In genomic region chr3:195249057-195249770, GRCh38 we compare ENCODE assay signal across 25 cellular contexts. TPM values are rescaled to one million over a fixed set of nuclear protein-coding genes. Genes with fewer than 3 reads are reported as not detected.
DNase-seq lines count a peak whose midpoint lies in the region; ATAC-seq and TF ChIP-seq lines count a peak whose summit lies in the region.
"Had no signal": no experiment of that assay in that cellular context is flagged by ENCODE, and none has a peak within 500 bp of the region (broad histone marks: within the 10 kb centered on the region; RNA-seq: fewer than 3 reads in every experiment).

No MANE protein-coding gene starts in this region.

- intact Hi-C loops in left cardiac atrium (cut with DNase I): loop anchor here in 1 of 2 donors (10.0 kb wide), 1 partner anchor 114 kb away; no protein-coding TSS in a partner anchor

- H3K36me3 Mint-ChIP-seq in endodermal cell (ENCODE audit: low read depth): peaks cover 42% of the 10 kb centered on the region

- no peak for ATAC-seq in left cardiac atrium
- ATAC-seq in GM18909 (IDR thresholded peaks at IDR 0.05; ENCODE audit: poor library complexity, unreplicated experiment): no peak
- ATAC-seq: left ventricle myocardium superior; PC-3; Right ventricle myocardium inferior; stimulated activated naive CD8-positive, alpha-beta T cell treated with anti-CD3 and anti-CD28 coated beads, Interleukin-15, amount 100 ng/mL, for 72 hours had no signal

- H3K9me3 Mint-ChIP-seq in endodermal cell: no peaks in the 10 kb centered on the region
- H3K9me3 Mint-ChIP-seq: activated CD4-positive, alpha-beta T cell treated with anti-CD3 and anti-CD28 coated beads, Interleukin-2, amount 10 ng/mL, durations not matched to agents 24 days and 14 days; activated naive CD8-positive, alpha-beta T cell treated with anti-CD3 and anti-CD28 coated beads, Interleukin-2, amount 10 ng/mL, durations not matched to agents 7 days and 5 days; CD4-positive, alpha-beta memory T cell; immature natural killer cell; stimulated activated naive CD8-positive, alpha-beta T cell treated with anti-CD3 and anti-CD28 coated beads, Interleukin-15, amount 100 ng/mL, for 72 hours had no signal

- peaks cover 0 to 9% of the 10 kb centered on the region in 2 donors for H3K4me1 ChIP-seq in right atrium auricular region
- H3K4me1 ChIP-seq in endodermal cell (ENCODE audit: control insufficient read depth, insufficient read depth, low read length): peaks cover 4% of the 10 kb centered on the region
- peaks cover 30% of the 10 kb centered on the region for H3K4me1 ChIP-seq in muscle layer of colon (ENCODE audit: insufficient read depth, low read length)
- H3K4me1 ChIP-seq: thyroid gland had no signal

- 95 to 96% methylated on average over 12 to 21 of the region's 21 CpGs for WGBS in endodermal cell (ENCODE audit: insufficient coverage in 1 of 2, insufficient read length in 1 of 2), 2 experiments

- H3K27ac Mint-ChIP-seq in endodermal cell: no peak overlapping the region
- H3K27ac Mint-ChIP-seq: activated CD4-positive, alpha-beta T cell treated with anti-CD3 and anti-CD28 coated beads, Interleukin-2, amount 10 ng/mL, durations not matched to agents 24 days and 14 days; activated naive CD8-positive, alpha-beta T cell treated with anti-CD3 and anti-CD28 coated beads, Interleukin-2, amount 10 ng/mL, durations not matched to agents 7 days and 5 days had no signal

- peaks cover 16% of the 10 kb centered on the region for H3K4me1 Mint-ChIP-seq in endodermal cell

- H3K27ac ChIP-seq in right atrium auricular region: no peak overlapping the region
- no peak overlapping the region for H3K27ac ChIP-seq in endodermal cell (ENCODE audit: low read depth, low read length)
- peak overlapping the region; percentile 46 for H3K27ac ChIP-seq in muscle layer of colon (ENCODE audit: low read depth, low read length)
- H3K27ac ChIP-seq: thyroid gland had no signal

- no peaks in the 10 kb centered on the region for H3K9me3 ChIP-seq in right atrium auricular region
- H3K9me3 ChIP-seq in endodermal cell (ENCODE audit: control insufficient read depth, low read length): peaks cover 5% of the 10 kb centered on the region
- H3K9me3 ChIP-seq in muscle layer of colon (ENCODE audit: low read length): no peaks in the 10 kb centered on the region
- H3K9me3 ChIP-seq: HAP-1, thyroid gland had no signal

- H3K9ac ChIP-seq in endodermal cell (ENCODE audit: extremely low read depth, low read length, poor library complexity, severe bottlenecking) (no peak overlapping the region), muscle layer of colon (ENCODE audit: low read length) (no peak overlapping the region)

- H3K36me3 ChIP-seq in right atrium auricular region (no peaks in the 10 kb centered on the region), endodermal cell (ENCODE audit: control insufficient read depth, insufficient read depth, low read length) (peaks cover 8% of the 10 kb centered on the region), muscle layer of colon (ENCODE audit: insufficient read depth, low read length) (no peaks in the 10 kb centered on the region)
- H3K36me3 ChIP-seq: HAP-1, thyroid gland had no signal

- H3K27me3 Mint-ChIP-seq in endodermal cell (ENCODE audit: insufficient read depth): no peaks in the 10 kb centered on the region
- H3K27me3 Mint-ChIP-seq: activated CD4-positive, alpha-beta T cell treated with anti-CD3 and anti-CD28 coated beads, Interleukin-2, amount 10 ng/mL, durations not matched to agents 24 days and 14 days; activated naive CD8-positive, alpha-beta T cell treated with anti-CD3 and anti-CD28 coated beads, Interleukin-2, amount 10 ng/mL, durations not matched to agents 7 days and 5 days; CD4-positive, alpha-beta memory T cell; stimulated activated naive CD8-positive, alpha-beta T cell treated with anti-CD3 and anti-CD28 coated beads, Interleukin-15, amount 100 ng/mL, for 72 hours had no signal

- H3K4me3 Mint-ChIP-seq in endodermal cell: no peak overlapping the region
- H3K4me3 Mint-ChIP-seq: activated CD4-positive, alpha-beta T cell treated with anti-CD3 and anti-CD28 coated beads, Interleukin-2, amount 10 ng/mL, durations not matched to agents 24 days and 14 days; activated naive CD8-positive, alpha-beta T cell treated with anti-CD3 and anti-CD28 coated beads, Interleukin-2, amount 10 ng/mL, durations not matched to agents 7 days and 5 days; CD4-positive, alpha-beta memory T cell; stimulated activated naive CD8-positive, alpha-beta T cell treated with anti-CD3 and anti-CD28 coated beads, Interleukin-15, amount 100 ng/mL, for 72 hours had no signal

- no peak for TF ChIP-seq CTCF in right atrium auricular region (IDR thresholded peaks at IDR 0.05)
- no peak for TF ChIP-seq CTCF in endodermal cell (conservative IDR thresholded peaks at IDR 0.05)

- DNase-seq in right atrium auricular region (ENCODE audit: low spot score) (peak; percentile 44), left cardiac atrium (no peak), endodermal cell (peak; percentile 24), ureter (ENCODE audit: low spot score) (peak; percentile 34), NCI-H1417 treated with DMSO at 0.1 percent for 48 hours (lab: John Stamatoyannopoulos, UW) (no peak), cerebellum (ENCODE audit: low spot score) (no peak)
- DNase-seq: activated CD4-positive, alpha-beta T cell treated with anti-CD3 and anti-CD28 coated beads, Interleukin-2, amount 10 ng/mL, durations not matched to agents 24 days and 14 days; activated effector memory CD4-positive, alpha-beta T cell treated with Interleukin-2 at 50 U/mL for 16 hours; activated naive CD8-positive, alpha-beta T cell treated with anti-CD3 and anti-CD28 coated beads, Interleukin-2, amount 10 ng/mL, durations not matched to agents 7 days and 5 days; CD4-positive, alpha-beta memory T cell; central memory CD4-positive, alpha-beta T cell; hypothalamus; immature natural killer cell; left ventricle myocardium superior; NCI-H1092 treated with DMSO at 0.1 percent for 48 hours; NCI-H187 treated with DMSO at 0.1 percent for 48 hours; NCI-H526; NK-92 treated with Interleukin-12 subunit alpha and Interleukin-12 subunit beta, amount 100 ng/mL, for 24 hours; PC-3; stimulated activated naive CD8-positive, alpha-beta T cell treated with anti-CD3 and anti-CD28 coated beads, Interleukin-15, amount 100 ng/mL, for 72 hours had no signal

- H3K4me3 ChIP-seq in right atrium auricular region (no peak overlapping the region), endodermal cell (ENCODE audit: low read length) (no peak overlapping the region), muscle layer of colon (ENCODE audit: low read depth in 1 of 2, low read length in 2 of 2) (no peak overlapping the region)
- H3K4me3 ChIP-seq: HAP-1, thyroid gland had no signal

- H3K27me3 ChIP-seq in right atrium auricular region (no peaks in the 10 kb centered on the region), endodermal cell (ENCODE audit: control insufficient read depth, insufficient read depth, low read length, poor library complexity, severe bottlenecking) (no peaks in the 10 kb centered on the region), muscle layer of colon (ENCODE audit: control insufficient read depth in 1 of 2, insufficient read depth in 2 of 2, low read length in 2 of 2) (no peaks in the 10 kb centered on the region)
- H3K27me3 ChIP-seq: thyroid gland had no signal

RNA-seq across cellular contexts. Expression of gene XXYLT1, which starts 21.7 kb away (rescaled TPM):
- total RNA-seq in right atrium auricular region (1 to 10 TPM; 4.6 to 6.7 TPM), left cardiac atrium (1 to 10 TPM; 4.2 to 8.8 TPM), endodermal cell (10 to 100 TPM; 35.5 to 38.3 TPM), ureter (19.7 TPM), cerebellum (25.4 TPM)
- polyA plus RNA-seq in endodermal cell (2013, experiment 1 of 2): 41.5 TPM
- 41.3 TPM for polyA plus RNA-seq in endodermal cell (2013, experiment 2 of 2)

Comparison
In these comparisons a context has a peak if more than half of its experiments do, and no peak if none do; other contexts are left out.
1. DNase-seq: peak in right atrium auricular region (single experiment), endodermal cell (single experiment) and ureter (single experiment); none in left cardiac atrium (single experiment), NCI-H1417 treated with DMSO at 0.1 percent for 48 hours (single experiment) and cerebellum (single experiment).